8 cellular contexts compared by ENCODE assay signal in genomic region chr4:93791570-93792195, GRCh38. TPM values are rescaled to one million over a fixed set of nuclear protein-coding genes. Genes with fewer than 3 reads are reported as not detected.
A peak's percentile ranks its signal among the peaks of the same experiment; 100 is the strongest.
DNase-seq lines count a peak whose midpoint lies in the region; ATAC-seq and TF ChIP-seq lines count a peak whose summit lies in the region.

No MANE protein-coding gene starts in this region.

- H3K36me3 Mint-ChIP-seq in CD14-positive monocyte (no peaks in the 10 kb centered on the region), activated B cell treated with CpG ODN at 0.5 μM for 24 hours (ENCODE audit: low read depth) (no peaks in the 10 kb centered on the region), progenitor cell of endocrine pancreas (ENCODE audit: insufficient read depth) (no peaks in the 10 kb centered on the region)

- H3K4me3 Mint-ChIP-seq in CD14-positive monocyte: no peak overlapping the region
- no peak overlapping the region for H3K4me3 Mint-ChIP-seq in activated B cell treated with CpG ODN at 0.5 μM for 24 hours
- H3K4me3 Mint-ChIP-seq in progenitor cell of endocrine pancreas (ENCODE audit: low read depth): no peak overlapping the region

- DNase-seq in CD14-positive monocyte (ENCODE audit: low spot score) (no peak), NCI-H2029 (lab: John Stamatoyannopoulos, UW) (peak; percentile 27), activated B cell treated with CpG ODN at 0.5 μM for 24 hours (no peak), germinal center (ENCODE audit: low spot score) (peak; percentile 7), progenitor cell of endocrine pancreas (ENCODE audit: low spot score, unreplicated experiment) (peak; percentile 42), coronary artery (ENCODE audit: low spot score) (no peak)

- intact Hi-C loops in CD14-positive monocyte (cut with micrococcal nuclease) (no loop called here), activated B cell treated with CpG ODN at 0.5 μM for 24 hours (cut with micrococcal nuclease) (loop anchor here (5.0 kb wide), 1 partner anchor 466 kb away; no protein-coding TSS in a partner anchor)

- H3K27me3 Mint-ChIP-seq in CD14-positive monocyte (ENCODE audit: low read depth in 3 of 3) (peaks cover 0 to 6% (median 4%) of the 10 kb centered on the region in 3 donors), activated B cell treated with CpG ODN at 0.5 μM for 24 hours (no peaks in the 10 kb centered on the region), progenitor cell of endocrine pancreas (peaks cover 3% of the 10 kb centered on the region)

- ATAC-seq in GM18508 (IDR thresholded peaks at IDR 0.05; ENCODE audit: insufficient read depth, unreplicated experiment) (peak; percentile 78), HG02938 (IDR thresholded peaks at IDR 0.05; ENCODE audit: unreplicated experiment) (peak; percentile 76), activated B cell treated with CpG ODN at 0.5 μM for 24 hours (ENCODE audit: low read depth) (peak; percentile 31)

- H3K4me1 Mint-ChIP-seq in CD14-positive monocyte (no peaks in the 10 kb centered on the region), activated B cell treated with CpG ODN at 0.5 μM for 24 hours (no peaks in the 10 kb centered on the region), progenitor cell of endocrine pancreas (ENCODE audit: low read depth) (peaks cover 11% of the 10 kb centered on the region)

- CTCF ChIA-PET in activated B cell treated with CpG ODN at 0.5 μM for 24 hours (lab: Charles Lee): no interaction called here

- H3K9me3 Mint-ChIP-seq in CD14-positive monocyte: no peaks in the 10 kb centered on the region
- no peaks in the 10 kb centered on the region for H3K9me3 Mint-ChIP-seq in activated B cell treated with CpG ODN at 0.5 μM for 24 hours
- peaks cover 3% of the 10 kb centered on the region for H3K9me3 Mint-ChIP-seq in progenitor cell of endocrine pancreas (ENCODE audit: low read depth)

- POLR2A ChIA-PET in activated B cell treated with CpG ODN at 0.5 μM for 24 hours (lab: Charles Lee): no interaction called here

- no peak overlapping the region for H3K27ac Mint-ChIP-seq in CD14-positive monocyte
- no peak overlapping the region for H3K27ac Mint-ChIP-seq in activated B cell treated with CpG ODN at 0.5 μM for 24 hours
- no peak overlapping the region for H3K27ac Mint-ChIP-seq in progenitor cell of endocrine pancreas

- H3K4me3 ChIP-seq in coronary artery: no peak overlapping the region

- TF ChIP-seq CTCF in CD14-positive monocyte (IDR thresholded peaks at IDR 0.05) (peak; percentile 75), activated B cell treated with CpG ODN at 0.5 μM for 24 hours (IDR thresholded peaks at IDR 0.05) (no peak), progenitor cell of endocrine pancreas (IDR thresholded peaks at IDR 0.05; ENCODE audit: unreplicated experiment) (peak; percentile 95), coronary artery (IDR thresholded peaks at IDR 0.05) (no peak)

- H3K27ac ChIP-seq in coronary artery: no peak overlapping the region

RNA-seq across cellular contexts. Expression of gene ATOH1, which starts 36.9 kb away (rescaled TPM):
- not detected for polyA plus RNA-seq in CD14-positive monocyte
- total RNA-seq in activated B cell treated with CpG ODN at 0.5 μM for 24 hours (not detected in 2 replicates), progenitor cell of endocrine pancreas (0.36 TPM in 1 of 2 replicates, not detected in the other)

Comparison
In these comparisons a context has a peak if more than half of its experiments do, and no peak if none do; other contexts are left out.
1. DNase-seq: peak in NCI-H2029 (single experiment), germinal center (single experiment) and progenitor cell of endocrine pancreas (single experiment); none in CD14-positive monocyte (single experiment), activated B cell treated with CpG ODN at 0.5 μM for 24 hours (single experiment) and coronary artery (single experiment).
2. CTCF ChIP-seq: peak in CD14-positive monocyte (single experiment) and progenitor cell of endocrine pancreas (single experiment); none in activated B cell treated with CpG ODN at 0.5 μM for 24 hours (single experiment) and coronary artery (single experiment).
3. Peak in every context shown above with its lines, with median percentiles within 50 percentile points of each other: ATAC-seq.